ENCODE assay signal across 25 cellular contexts in genomic region chr18:27061488-27062095, GRCh38.
"Had no signal": no experiment of that assay in that cellular context is flagged by ENCODE, and none has a peak within 500 bp of the region (broad histone marks: within the 10 kb centered on the region; RNA-seq: fewer than 3 reads in every experiment).

No MANE protein-coding gene starts in this region.

- H3K27ac ChIP-seq: colonic mucosa, esophagus squamous epithelium, gastrocnemius medialis, heart right ventricle, left lung, lower lobe of right lung had no signal

- ATAC-seq: effector memory CD8-positive, alpha-beta T cell; esophagus mucosa; gastrocnemius medialis; heart right ventricle; left cardiac atrium; left lung; left ventricle myocardium superior; lower lobe of right lung; naive thymus-derived CD4-positive, alpha-beta T cell had no signal

- H3K27me3 ChIP-seq: colonic mucosa, esophagus squamous epithelium, gastrocnemius medialis, heart right ventricle, left lung had no signal

- H3K36me3 ChIP-seq: colonic mucosa, esophagus squamous epithelium, gastrocnemius medialis, heart right ventricle, left lung, lower lobe of right lung had no signal

- FAIRE-seq: endometrium, islet of Langerhans, keratinocyte had no signal

- H3K4me3 ChIP-seq: colonic mucosa, esophagus squamous epithelium, gastrocnemius medialis, heart right ventricle, left lung, lower lobe of right lung had no signal

- H3K4me1 ChIP-seq: colonic mucosa, left lung, lower lobe of right lung had no signal

- H3K9me3 ChIP-seq: colonic mucosa, esophagus squamous epithelium, gastrocnemius medialis, heart right ventricle, left lung, lower lobe of right lung had no signal

- DNase-seq: colonic mucosa; cortex of kidney; effector CD8-positive, alpha-beta T cell; effector memory CD8-positive, alpha-beta T cell; endodermal cell; erythroblast; esophagus squamous epithelium; foreskin fibroblast; foreskin melanocyte; gastrocnemius medialis; glutamatergic neuron; head of caudate nucleus; heart right ventricle; hippocampal formation; left cardiac atrium; left lung; left ventricle myocardium superior; lower lobe of right lung; mesendoderm; midbrain; naive thymus-derived CD4-positive, alpha-beta T cell had no signal
